In the genomic region with DNA sequence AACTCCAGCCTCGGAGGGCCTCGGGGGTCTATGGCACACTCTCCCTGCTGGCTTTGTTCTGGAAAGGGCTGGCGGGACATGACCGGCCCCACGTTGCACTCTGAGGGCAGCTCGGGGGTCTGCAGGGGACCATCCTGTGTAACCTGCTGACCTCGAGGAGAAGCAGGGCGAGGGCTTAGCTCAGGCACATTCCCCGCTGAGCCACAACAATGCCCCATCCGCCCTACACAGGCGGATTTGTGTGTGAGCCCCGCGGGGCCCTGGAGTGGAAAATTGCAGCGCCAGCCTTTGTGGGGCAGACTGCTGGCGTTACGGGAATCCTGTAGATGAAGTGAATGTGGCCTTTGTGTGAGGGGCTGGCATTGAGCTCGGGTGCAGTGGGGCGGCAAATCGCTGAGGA, we compare ENCODE assay signal across 4 cellular contexts. TPM values are rescaled to one million over a fixed set of nuclear protein-coding genes. Genes with fewer than 3 reads are reported as not detected.
"Had no signal": no experiment of that assay in that cellular context is flagged by ENCODE, and none has a peak within 500 bp of the region (broad histone marks: within the 10 kb centered on the region; RNA-seq: fewer than 3 reads in every experiment).

No MANE protein-coding gene starts in this region.

RNA-seq across cellular contexts. Expression of a gene that starts 9.5 kb away (rescaled TPM):
- total RNA-seq: LHCN-M2, M059J, MCF 10A, NCI-H460 had no signal
